Comparison of ENCODE assay signal across 10 cellular contexts in genomic region chr7:37336259-37336658, GRCh38.
DNase-seq lines count a peak whose midpoint lies in the region; ATAC-seq and TF ChIP-seq lines count a peak whose summit lies in the region.
"Had no signal": no experiment of that assay in that cellular context is flagged by ENCODE, and none has a peak within 500 bp of the region (broad histone marks: within the 10 kb centered on the region; RNA-seq: fewer than 3 reads in every experiment).

No MANE protein-coding gene starts in this region.

- H3K4me3 ChIP-seq in PC-9: no peak overlapping the region
- no peak overlapping the region for H3K4me3 ChIP-seq in MG63
- H3K4me3 ChIP-seq: SK-N-MC had no signal

- peak overlapping the region; percentile 64 for H3K27ac Mint-ChIP-seq in activated CD8-positive, alpha-beta T cell treated with anti-CD3 and anti-CD28 coated beads for 36 hours

- peak; percentile 94 for DNase-seq in CD1c-positive myeloid dendritic cell (ENCODE audit: extremely low spot score)
- DNase-seq in activated CD8-positive, alpha-beta T cell treated with anti-CD3 and anti-CD28 coated beads for 36 hours: peak; percentile 54
- no peak for DNase-seq in PC-9
- DNase-seq in NCI-H524 (lab: John Stamatoyannopoulos, UW): no peak
- DNase-seq in MG63: no peak
- no peak for DNase-seq in NCI-H2171 treated with DMSO at 0.1 percent for 48 hours (lab: John Stamatoyannopoulos, UW)

- ATAC-seq in GM19043 (IDR thresholded peaks at IDR 0.05; ENCODE audit: low read depth, unreplicated experiment) (peak; percentile 87), HG03066 (IDR thresholded peaks at IDR 0.05; ENCODE audit: low read depth, unreplicated experiment) (peak; percentile 90)
- ATAC-seq in activated CD8-positive, alpha-beta T cell treated with anti-CD3 and anti-CD28 coated beads for 36 hours: peak; percentile 85

- H3K27ac ChIP-seq in PC-9: no peak overlapping the region
- H3K27ac ChIP-seq: parathyroid adenoma, SK-N-MC had no signal

- no peak overlapping the region for H2AFZ ChIP-seq in PC-9
- H2AFZ ChIP-seq: parathyroid adenoma had no signal

- H3K9me2 ChIP-seq in PC-9 (ENCODE audit: insufficient read depth): no peaks in the 10 kb centered on the region

- H3K4me1 ChIP-seq in PC-9 (replicated peaks; ENCODE audit: insufficient read depth): no peaks in the 10 kb centered on the region
- H3K4me1 ChIP-seq: parathyroid adenoma had no signal

- TF ChIP-seq CTCF in activated CD8-positive, alpha-beta T cell treated with anti-CD3 and anti-CD28 coated beads for 36 hours (IDR thresholded peaks at IDR 0.05): no peak
- no peak for TF ChIP-seq CTCF in PC-9 (conservative IDR thresholded peaks at IDR 0.05)

- no peaks in the 10 kb centered on the region for H4K20me1 ChIP-seq in PC-9 (ENCODE audit: insufficient read depth)

- H3K27me3 ChIP-seq in PC-9 (ENCODE audit: insufficient read depth, low read depth) (no peaks in the 10 kb centered on the region), MG63 (no peaks in the 10 kb centered on the region)

- intact Hi-C loops in activated CD8-positive, alpha-beta T cell treated with anti-CD3 and anti-CD28 coated beads for 36 hours (cut with micrococcal nuclease): no loop called here
- intact Hi-C loops in PC-9 (cut with micrococcal nuclease; ENCODE audit: unreplicated experiment): no loop called here

- peak overlapping the region; percentile 6 for H3K4me3 Mint-ChIP-seq in activated CD8-positive, alpha-beta T cell treated with anti-CD3 and anti-CD28 coated beads for 36 hours

- no peaks in the 10 kb centered on the region for H3F3A ChIP-seq in PC-9 (ENCODE audit: insufficient read depth, low read depth)

- H3K4me1 Mint-ChIP-seq in activated CD8-positive, alpha-beta T cell treated with anti-CD3 and anti-CD28 coated beads for 36 hours (ENCODE audit: low read depth): peaks cover 72% of the 10 kb centered on the region

- no peak overlapping the region for H3K4me2 ChIP-seq in PC-9

- CTCF ChIA-PET in activated CD8-positive, alpha-beta T cell treated with anti-CD3 and anti-CD28 coated beads for 36 hours (lab: Charles Lee): interaction anchor here (0.8 to 4.1 kb wide), 3 partner anchors 17 to 160 kb away, joined by 3 to 12 read pairs (median 5); no protein-coding TSS in a partner anchor
- CTCF ChIA-PET in PC-9 (lab: Charles Lee): no interaction called here

- no TSS peak for BruUV-seq in PC-9 (replicated peaks; lab: Mats Ljungman, UMichigan)

- no peaks in the 10 kb centered on the region for H3K36me3 ChIP-seq in PC-9 (ENCODE audit: low read depth)
- H3K36me3 ChIP-seq in MG63: no peaks in the 10 kb centered on the region

- H3K36me3 Mint-ChIP-seq in activated CD8-positive, alpha-beta T cell treated with anti-CD3 and anti-CD28 coated beads for 36 hours (ENCODE audit: low read depth): peaks cover 88% of the 10 kb centered on the region

- H3K9me3 ChIP-seq in PC-9 (ENCODE audit: insufficient read depth, low read depth): no peaks in the 10 kb centered on the region
- H3K9me3 ChIP-seq in MG63: no peaks in the 10 kb centered on the region

- H3K27me3 Mint-ChIP-seq in activated CD8-positive, alpha-beta T cell treated with anti-CD3 and anti-CD28 coated beads for 36 hours: no peaks in the 10 kb centered on the region

- POLR2A ChIA-PET in activated CD8-positive, alpha-beta T cell treated with anti-CD3 and anti-CD28 coated beads for 36 hours (lab: Charles Lee): interaction anchor here (0.7 to 1.5 kb wide), 5 partner anchors 20 to 378 kb away, joined by 3 to 5 read pairs (median 3); no protein-coding TSS in a partner anchor
- POLR2A ChIA-PET in PC-9 (lab: Charles Lee; ENCODE audit: unreplicated experiment): interaction anchor here (0.6 kb wide), 1 partner anchor 10 kb away, joined by 6 read pairs; no protein-coding TSS in a partner anchor

- no peaks in the 10 kb centered on the region for H3K79me2 ChIP-seq in PC-9 (ENCODE audit: low read depth)

- no peaks in the 10 kb centered on the region for H3K9me3 Mint-ChIP-seq in activated CD8-positive, alpha-beta T cell treated with anti-CD3 and anti-CD28 coated beads for 36 hours

Comparison
In these comparisons a context has a peak if more than half of its experiments do, and no peak if none do; other contexts are left out.
1. DNase-seq: peak in CD1c-positive myeloid dendritic cell (single experiment) and activated CD8-positive, alpha-beta T cell treated with anti-CD3 and anti-CD28 coated beads for 36 hours (single experiment); none in PC-9 (0 of 2), NCI-H524 (0 of 2), MG63 (single experiment) and NCI-H2171 treated with DMSO at 0.1 percent for 48 hours (single experiment).
2. Peak in every context shown above with its lines, with median percentiles within 50 percentile points of each other: ATAC-seq.